In the genomic region with DNA sequence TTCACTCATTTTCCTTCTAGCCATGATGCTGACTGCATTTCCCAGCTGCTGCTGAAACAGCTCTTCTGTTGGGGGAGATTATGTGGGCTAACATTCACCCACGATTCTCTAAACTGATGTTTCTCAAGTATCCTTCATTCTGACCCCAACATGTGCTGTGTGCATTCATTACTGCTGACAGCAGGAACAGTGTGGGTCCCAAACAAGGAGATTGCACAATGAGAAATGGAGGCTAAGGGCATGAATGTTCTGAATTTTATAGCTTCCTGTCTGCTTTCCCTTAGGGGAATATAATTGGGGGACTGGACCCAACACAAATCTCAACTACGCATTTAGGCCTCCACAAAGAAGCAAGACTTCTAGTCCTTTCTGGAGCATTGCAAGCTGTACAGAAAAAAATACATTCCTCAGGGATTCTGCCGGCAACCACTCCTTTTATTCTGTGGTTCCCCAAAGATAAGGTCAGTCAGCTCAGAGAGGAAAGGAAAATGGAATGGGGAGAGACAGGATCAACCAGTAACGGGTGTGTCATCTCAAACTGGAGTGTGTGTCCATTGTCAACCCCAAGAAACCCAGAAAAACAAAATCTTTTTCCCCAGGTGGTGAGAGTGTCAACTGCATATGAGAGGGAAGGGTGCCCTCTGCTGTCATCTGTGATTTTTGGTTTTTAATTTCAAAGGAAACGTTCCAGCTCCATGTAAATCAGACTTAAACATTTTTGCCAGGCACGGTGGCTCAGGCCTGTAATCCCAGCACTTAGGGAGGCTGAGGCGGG, we compare ENCODE assay signal across 8 cellular contexts.
DNase-seq lines count a peak whose midpoint lies in the region; ATAC-seq and TF ChIP-seq lines count a peak whose summit lies in the region.

No MANE protein-coding gene starts in this region.

- H3K4me1 Mint-ChIP-seq in Calu3 (ENCODE audit: low read depth, unreplicated experiment) (peaks cover 49% of the 10 kb centered on the region), T-cell (peaks cover 19 to 46% (median 28%) of the 10 kb centered on the region in 3 donors)

- H3K4me3 Mint-ChIP-seq in Calu3 (ENCODE audit: low read depth, unreplicated experiment) (peak overlapping the region; percentile 11), T-cell (no peak overlapping the region)

- peak overlapping the region; percentile 93 for H3K27ac Mint-ChIP-seq in Calu3 (ENCODE audit: unreplicated experiment)
- H3K27ac Mint-ChIP-seq in T-cell: peak overlapping the region; percentile 77 to 84

- H3K36me3 Mint-ChIP-seq in Calu3 (ENCODE audit: insufficient read depth, unreplicated experiment) (peaks cover 30% of the 10 kb centered on the region), T-cell (no peaks in the 10 kb centered on the region)

- H3K27me3 ChIP-seq in kidney epithelial cell (ENCODE audit: control insufficient read depth, insufficient read depth, low read length): no peaks in the 10 kb centered on the region

- H3K9me3 Mint-ChIP-seq in Calu3 (ENCODE audit: low read depth, unreplicated experiment) (no peaks in the 10 kb centered on the region), T-cell (no peaks in the 10 kb centered on the region)

- H3K27me3 Mint-ChIP-seq in Calu3 (ENCODE audit: unreplicated experiment): no peaks in the 10 kb centered on the region
- peaks cover 0 to 29% of the 10 kb centered on the region in 2 donors for H3K27me3 Mint-ChIP-seq in T-cell

- intact Hi-C loops in Calu3 (cut with micrococcal nuclease; ENCODE audit: unreplicated experiment): loop anchor here (1.0 to 10.0 kb wide), 10 partner anchors 90 to 541 kb away; no protein-coding TSS in a partner anchor

- TF ChIP-seq CTCF in Calu3 (IDR thresholded peaks at IDR 0.05; ENCODE audit: unreplicated experiment) (peak; percentile 57), kidney epithelial cell (IDR thresholded peaks at IDR 0.05; ENCODE audit: insufficient read depth, low read length, poor library complexity, severe bottlenecking) (peak; percentile 49)

- POLR2A ChIA-PET in T-cell (lab: Charles Lee): interaction anchor here in 1 of 2 donors (0.5 to 1.0 kb wide), 4 partner anchors 438 to 695 kb away, joined by 3 to 6 read pairs (median 4); no protein-coding TSS in a partner anchor

- CTCF ChIA-PET in Calu3 (lab: Charles Lee): interaction anchor here (0.8 to 2.9 kb wide), 19 partner anchors 89 to 541 kb away, joined by 3 to 24 read pairs (median 4); no protein-coding TSS in a partner anchor
- CTCF ChIA-PET in T-cell (lab: Charles Lee): interaction anchor here (0.5 to 4.1 kb wide), 28 partner anchors 10 to 1688 kb away, joined by 3 to 92 read pairs (median 3); a partner anchor contains a TSS

- peak; percentile 78 for DNase-seq in Calu3
- DNase-seq in NCI-H1092 treated with DMSO at 0.1 percent for 48 hours (lab: John Stamatoyannopoulos, UW): peak; percentile 73
- peak in 29 of 34 experiments; percentile 3 to 51 (median 28) for DNase-seq in T-cell
- peak; percentile 81 for DNase-seq in cerebellar cortex (ENCODE audit: low spot score)
- peak; percentile 21 for DNase-seq in kidney epithelial cell (ENCODE audit: low read depth)
- peak; percentile 6 for DNase-seq in stimulated activated CD4-positive, alpha-beta T cell treated with anti-CD3 and anti-CD28 coated beads, Interleukin-1b, Interleukin-23, amount 100 ng/mL, for 48 hours

- H3K4me3 ChIP-seq in kidney epithelial cell (ENCODE audit: low read depth, low read length): no peak overlapping the region

- BruUV-seq in Calu3 (replicated peaks; lab: Mats Ljungman, UMichigan): TSS peak; percentile 58

- ATAC-seq in GM21390 (IDR thresholded peaks at IDR 0.05; ENCODE audit: unreplicated experiment) (peak; percentile 59), T-cell (replicated peaks in 1 of 4) (peak; percentile 58 to 84 (median 66)), GM18519 (IDR thresholded peaks at IDR 0.05; ENCODE audit: low FRiP score, unreplicated experiment) (no peak)

- no peaks in the 10 kb centered on the region for H3K36me3 ChIP-seq in kidney epithelial cell (ENCODE audit: control insufficient read depth, insufficient read depth, low read length)

Comparison
In these comparisons a context has a peak if more than half of its experiments do, and no peak if none do; other contexts are left out.
1. DNase-seq: peak in every context shown above with its lines; median percentile 81 in cerebellar cortex; 78 in Calu3; 73 in NCI-H1092 treated with DMSO at 0.1 percent for 48 hours; 28 in T-cell; 21 in kidney epithelial cell; 6 in stimulated activated CD4-positive, alpha-beta T cell treated with anti-CD3 and anti-CD28 coated beads, Interleukin-1b, Interleukin-23, amount 100 ng/mL, for 48 hours.